Comparison of ENCODE assay signal across 14 cellular contexts in genomic region chr18:7609617-7610016, GRCh38. TPM values are rescaled to one million over a fixed set of nuclear protein-coding genes. Genes with fewer than 3 reads are reported as not detected.
A peak's percentile ranks its signal among the peaks of the same experiment; 100 is the strongest.
DNase-seq lines count a peak whose midpoint lies in the region; ATAC-seq and TF ChIP-seq lines count a peak whose summit lies in the region.
"Had no signal": no experiment of that assay in that cellular context is flagged by ENCODE, and none has a peak within 500 bp of the region (broad histone marks: within the 10 kb centered on the region; RNA-seq: fewer than 3 reads in every experiment).

No MANE protein-coding gene starts in this region.

- in situ Hi-C loops in ACHN (cut with HindIII; ENCODE audit: low pct_ligation_motif_present, low pct_unique_long_range_greater_than_20kb, low sequenced_read_pairs), result no loop called here

- no peak overlapping the region for H3K27ac Mint-ChIP-seq in natural killer cell treated with Interleukin-12 subunit alpha and Interleukin-12 subunit beta and Interleukin-15 and Interleukin-18, amount 100 ng/mL, for 72 hours
- H3K27ac Mint-ChIP-seq in immature natural killer cell, result no peak overlapping the region
- H3K27ac Mint-ChIP-seq: CD8-positive, alpha-beta memory T cell; H9 had no signal

- H3K4me3 Mint-ChIP-seq in natural killer cell treated with Interleukin-12 subunit alpha and Interleukin-12 subunit beta and Interleukin-15 and Interleukin-18, amount 100 ng/mL, for 72 hours, result no peak overlapping the region
- H3K4me3 Mint-ChIP-seq in immature natural killer cell, result no peak overlapping the region
- H3K4me3 Mint-ChIP-seq: CD8-positive, alpha-beta memory T cell; H9 had no signal

- TF ChIP-seq CTCF in coronary artery (IDR thresholded peaks at IDR 0.05), result no peak

- no peak for ATAC-seq in natural killer cell treated with Interleukin-12 subunit alpha and Interleukin-12 subunit beta and Interleukin-15 and Interleukin-18, amount 100 ng/mL, for 72 hours

- H3K4me1 Mint-ChIP-seq in natural killer cell treated with Interleukin-12 subunit alpha and Interleukin-12 subunit beta and Interleukin-15 and Interleukin-18, amount 100 ng/mL, for 72 hours (ENCODE audit: low read depth in 2 of 2), result no peaks in the 10 kb centered on the region
- no peaks in the 10 kb centered on the region for H3K4me1 Mint-ChIP-seq in immature natural killer cell
- H3K4me1 Mint-ChIP-seq: CD8-positive, alpha-beta memory T cell had no signal

- DNase-seq in EH (ENCODE audit: low read depth) (peak; percentile 53), NCI-H69 (lab: John Stamatoyannopoulos, UW) (peak; percentile 33), coronary artery (ENCODE audit: low spot score) (no peak), renal cortical epithelial cell (ENCODE audit: low read depth) (peak; percentile 55), ACHN (no peak), immature natural killer cell (no peak), NCI-H446 treated with DMSO at 0.1 percent for 48 hours (lab: John Stamatoyannopoulos, UW) (no peak)
- no peak for DNase-seq in natural killer cell treated with Interleukin-12 subunit alpha and Interleukin-12 subunit beta and Interleukin-15 and Interleukin-18, amount 100 ng/mL, for 72 hours (ENCODE audit: low spot score)
- DNase-seq: CD8-positive, alpha-beta memory T cell; H9; NCI-H1417 treated with DMSO at 0.1 percent for 48 hours; NCI-H2029; NCI-H2171 treated with DMSO at 0.1 percent for 48 hours; PC-9 had no signal

- peak overlapping the region; percentile 25 to 82 for H3K27ac ChIP-seq in coronary artery
- H3K27ac ChIP-seq: PC-9 had no signal

- H3K36me3 Mint-ChIP-seq in natural killer cell treated with Interleukin-12 subunit alpha and Interleukin-12 subunit beta and Interleukin-15 and Interleukin-18, amount 100 ng/mL, for 72 hours, result no peaks in the 10 kb centered on the region
- no peaks in the 10 kb centered on the region for H3K36me3 Mint-ChIP-seq in immature natural killer cell
- H3K36me3 Mint-ChIP-seq: CD8-positive, alpha-beta memory T cell had no signal

- H3K9me3 Mint-ChIP-seq in natural killer cell treated with Interleukin-12 subunit alpha and Interleukin-12 subunit beta and Interleukin-15 and Interleukin-18, amount 100 ng/mL, for 72 hours, result peaks cover 8% of the 10 kb centered on the region
- peaks cover 0 to 5% (median 0%) of the 10 kb centered on the region in 6 donors for H3K9me3 Mint-ChIP-seq in immature natural killer cell
- H3K9me3 Mint-ChIP-seq: H9 had no signal

- H3K27me3 Mint-ChIP-seq in natural killer cell treated with Interleukin-12 subunit alpha and Interleukin-12 subunit beta and Interleukin-15 and Interleukin-18, amount 100 ng/mL, for 72 hours, result peaks cover 0 to 2% of the 10 kb centered on the region in 2 donors
- H3K27me3 Mint-ChIP-seq in immature natural killer cell (ENCODE audit: low read depth in 3 of 3), result peaks cover 0 to 3% (median 2%) of the 10 kb centered on the region in 3 donors
- H3K27me3 Mint-ChIP-seq: CD8-positive, alpha-beta memory T cell had no signal

- no peak overlapping the region for H3K4me3 ChIP-seq in coronary artery
- H3K4me3 ChIP-seq: PC-9 had no signal

RNA-seq across cellular contexts. Expression of gene PTPRM, which starts 42.5 kb away (rescaled TPM):
- total RNA-seq in renal cortical epithelial cell, result 103 and 263 TPM in 2 replicates
- total RNA-seq in natural killer cell treated with Interleukin-12 subunit alpha and Interleukin-12 subunit beta and Interleukin-15 and Interleukin-18, amount 100 ng/mL, for 72 hours, result 10 to 100 TPM in 1 of 2 donors, 1 to 10 TPM in 1; 7.5 to 19.2 TPM
- polyA plus RNA-seq in immature natural killer cell, result 1 to 10 TPM; 1.3 to 9.7 (median 3.2) TPM

Comparison
In these comparisons a context has a peak if more than half of its experiments do, and no peak if none do; other contexts are left out.
1. DNase-seq: peak in EH (single experiment), NCI-H69 (single experiment) and renal cortical epithelial cell (single experiment); none in coronary artery (single experiment), ACHN (single experiment), natural killer cell treated with Interleukin-12 subunit alpha and Interleukin-12 subunit beta and Interleukin-15 and Interleukin-18, amount 100 ng/mL, for 72 hours (single experiment), immature natural killer cell (0 of 3) and NCI-H446 treated with DMSO at 0.1 percent for 48 hours (single experiment).